ENCODE assay signal across 8 cellular contexts in the genomic region with DNA sequence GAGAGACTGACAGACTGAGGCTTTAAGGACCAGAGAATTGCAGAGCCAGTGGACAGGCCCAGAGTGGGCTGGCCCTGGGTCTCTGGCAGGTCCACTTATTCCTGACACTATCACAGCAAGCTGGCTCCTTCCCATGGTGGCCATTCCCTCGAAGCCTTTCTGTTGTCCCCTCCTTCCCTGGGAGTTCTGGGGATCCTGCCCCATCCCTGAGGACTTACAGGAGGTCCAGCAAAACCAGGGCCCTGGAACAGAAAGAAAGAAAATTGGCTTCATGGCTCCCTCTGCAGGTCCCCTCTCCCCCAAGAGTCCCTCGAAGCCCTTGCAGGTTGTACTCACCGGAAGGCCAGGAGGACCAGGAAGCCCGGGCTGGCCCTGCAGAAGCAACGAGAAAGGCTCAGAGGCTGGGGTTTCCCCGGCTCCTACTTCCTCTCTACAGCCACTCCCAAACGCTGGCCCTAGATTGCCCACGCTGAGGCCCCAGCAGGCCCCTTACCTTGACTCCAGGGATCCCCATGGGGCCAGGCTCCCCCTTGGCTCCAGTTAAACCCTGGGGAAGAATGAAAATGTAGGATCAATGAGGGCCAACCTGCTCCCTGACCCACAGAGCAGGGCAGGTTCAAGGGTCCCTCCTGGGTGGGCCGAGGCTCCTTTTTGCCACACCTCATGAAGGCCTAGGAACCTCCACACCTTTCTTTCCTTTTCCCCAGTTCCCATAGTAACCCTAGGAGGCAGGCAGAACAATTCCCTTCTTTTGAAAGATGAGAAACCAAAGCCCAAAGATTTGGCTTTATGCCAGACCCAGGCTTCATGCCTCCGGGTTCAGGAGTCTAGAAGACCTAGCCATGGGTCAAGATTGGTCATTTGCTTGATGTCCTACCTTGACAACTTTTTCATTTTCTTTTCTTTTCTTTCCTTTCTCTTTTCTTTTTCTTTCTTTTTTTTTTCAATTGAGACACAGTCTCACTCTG. TPM values are rescaled to one million over a fixed set of nuclear protein-coding genes. Genes with fewer than 3 reads are reported as not detected.
DNase-seq lines count a peak whose midpoint lies in the region; ATAC-seq and TF ChIP-seq lines count a peak whose summit lies in the region.

No MANE protein-coding gene starts in this region.

- no peak for TF ChIP-seq POLR2A in sigmoid colon (IDR thresholded peaks at IDR 0.05)

- intact Hi-C loops in left ventricle myocardium superior (cut with micrococcal nuclease) (no loop called here), sigmoid colon (cut with DNase I) (no loop called here)

- peaks cover 16 to 21% (median 21%) of the 10 kb centered on the region in 3 donors for H3K27me3 ChIP-seq in sigmoid colon

- no peak overlapping the region for H3K27ac ChIP-seq in sigmoid colon

- TF ChIP-seq EP300 in sigmoid colon (IDR thresholded peaks at IDR 0.05) = no peak

- in situ Hi-C loops in G401 (cut with HindIII; ENCODE audit: low sequenced_read_pairs) = no loop called here

- H3K4me3 ChIP-seq in GM12864 (ENCODE audit: low read depth, low read length) (peak overlapping the region; percentile 51), sigmoid colon (no peak overlapping the region)

- TF ChIP-seq CTCF in GM12864 (IDR thresholded peaks at IDR 0.05; ENCODE audit: low read depth, low read length, missing control alignments) (no peak), sigmoid colon (IDR thresholded peaks at IDR 0.05) (no peak)

- no peaks in the 10 kb centered on the region for H3K9me3 ChIP-seq in sigmoid colon

- 23 to 39% methylated on average over 10 of the region's 10 CpGs for WGBS in sigmoid colon, 2 donors

- DNase-seq in GM12864 (ENCODE audit: low read depth) = peak; percentile 68
- DNase-seq in NOMO-1 (lab: John Stamatoyannopoulos, UW; ENCODE audit: unreplicated experiment in 2 of 2) = peak; percentile 64 to 71
- DNase-seq in left ventricle myocardium superior = peak; percentile 50
- no peak for DNase-seq in G401 (ENCODE audit: low spot score)
- DNase-seq in dedifferentiated amniotic fluid mesenchymal stem cell (ENCODE audit: extremely low spot score) = no peak
- no peak for DNase-seq in sigmoid colon

- H3K36me3 ChIP-seq in sigmoid colon = no peaks in the 10 kb centered on the region

- peaks cover 0 to 31% (median 26%) of the 10 kb centered on the region in 4 donors for H3K4me1 ChIP-seq in sigmoid colon

- peak; percentile 51 for ATAC-seq in GM21515 (IDR thresholded peaks at IDR 0.05; ENCODE audit: unreplicated experiment)
- no peak for ATAC-seq in left ventricle myocardium superior
- no peak for ATAC-seq in HG02610 (IDR thresholded peaks at IDR 0.05; ENCODE audit: unreplicated experiment)

RNA-seq across cellular contexts. Expression of gene COL9A2, which starts 4.6 kb away (rescaled TPM):
- total RNA-seq in left ventricle myocardium superior (0.45 TPM), sigmoid colon (1 to 10 TPM in 3 of 4 donors, under 1 TPM in 1; 0.99 to 3.6 (median 1.3) TPM)
- total RNA-seq in G401 (2014; rRNA removed; shearing (Covaris generic)) = 4.0 and 6.4 TPM in 2 replicates
- polyA plus RNA-seq in sigmoid colon = 10 to 100 TPM in 1 of 3 donors, 1 to 10 TPM in 2; 1.2 to 19.6 (median 2.4) TPM

RNA-seq across cellular contexts. Expression of gene ZMPSTE24, which starts 54.5 kb away (rescaled TPM):
- total RNA-seq in left ventricle myocardium superior = 33.5 TPM
- total RNA-seq in G401 (2014; rRNA removed; shearing (Covaris generic)) = 16.1 and 36.0 TPM in 2 replicates
- 10 to 100 TPM; 31.0 to 40.7 (median 40.5) TPM for total RNA-seq in sigmoid colon
- polyA plus RNA-seq in sigmoid colon = 10 to 100 TPM; 10.8 to 28.0 (median 11.8) TPM

Comparison
In these comparisons a context has a peak if more than half of its experiments do, and no peak if none do; other contexts are left out.
1. DNase-seq: peak in GM12864 (single experiment), NOMO-1 (2 of 2) and left ventricle myocardium superior (single experiment); none in G401 (single experiment), dedifferentiated amniotic fluid mesenchymal stem cell (single experiment) and sigmoid colon (single experiment).